22 cellular contexts compared by ENCODE assay signal in genomic region chr12:132291402-132292175, GRCh38. TPM values are rescaled to one million over a fixed set of nuclear protein-coding genes. Genes with fewer than 3 reads are reported as not detected.
"Had no signal": no experiment of that assay in that cellular context is flagged by ENCODE, and none has a peak within 500 bp of the region (broad histone marks: within the 10 kb centered on the region; RNA-seq: fewer than 3 reads in every experiment).

No MANE protein-coding gene starts in this region.

- H3K4me3 Mint-ChIP-seq: activated CD4-positive, alpha-beta memory T cell treated with anti-CD3 and anti-CD28 coated beads, Interleukin-2, amount 10 ng/mL, durations not matched to agents 7 days and 5 days; activated naive CD8-positive, alpha-beta T cell; stimulated activated naive CD8-positive, alpha-beta T cell treated with anti-CD3 and anti-CD28 coated beads, Interleukin-15, amount 100 ng/mL, for 72 hours had no signal

- ATAC-seq: left colon; stimulated activated naive CD8-positive, alpha-beta T cell treated with anti-CD3 and anti-CD28 coated beads, Interleukin-15, amount 100 ng/mL, for 72 hours had no signal

- H3K36me3 Mint-ChIP-seq: activated naive CD8-positive, alpha-beta T cell had no signal

- DNase-seq: activated CD4-positive, alpha-beta memory T cell treated with anti-CD3 and anti-CD28 coated beads, Interleukin-2, amount 10 ng/mL, durations not matched to agents 7 days and 5 days; activated CD4-positive, alpha-beta T cell treated with anti-CD3 and anti-CD28 coated beads for 48 hours; activated CD4-positive, CD25-positive, alpha-beta regulatory T cell; activated effector memory CD4-positive, alpha-beta T cell treated with Interleukin-2 at 50 U/mL for 16 hours; activated T-cell treated with anti-CD3 and anti-CD28 coated beads, Interleukin-2, amount 50 U/mL, for 48 hours; amygdala; brain microvascular endothelial cell; cerebellar nuclear complex; dermis blood vessel endothelial cell; effector memory CD4-positive, alpha-beta T cell; esophagus squamous epithelium; left colon; midbrain; stimulated activated CD4-positive, alpha-beta T cell treated with anti-CD3 and anti-CD28 coated beads, Interleukin-2, amount 100 ng/mL, for 24 hours; stimulated activated naive CD8-positive, alpha-beta T cell treated with anti-CD3 and anti-CD28 coated beads, Interleukin-15, amount 100 ng/mL, for 72 hours; SW 1271; trophoblast cell had no signal

- H3K9me3 ChIP-seq: esophagus squamous epithelium, suprapubic skin had no signal

- H3K4me3 ChIP-seq: esophagus squamous epithelium, suprapubic skin had no signal

- H3K4me1 Mint-ChIP-seq: activated CD4-positive, alpha-beta memory T cell treated with anti-CD3 and anti-CD28 coated beads, Interleukin-2, amount 10 ng/mL, durations not matched to agents 7 days and 5 days had no signal

- H3K27ac Mint-ChIP-seq: activated naive CD8-positive, alpha-beta T cell had no signal

- H3K27ac ChIP-seq: brain microvascular endothelial cell, esophagus squamous epithelium, suprapubic skin had no signal

- H3K36me3 ChIP-seq: brain microvascular endothelial cell, esophagus squamous epithelium, suprapubic skin had no signal

RNA-seq across cellular contexts. Expression of gene GALNT9, which starts 37.8 kb away (rescaled TPM):
- total RNA-seq: activated CD4-positive, alpha-beta memory T cell treated with anti-CD3 and anti-CD28 coated beads, Interleukin-2, amount 10 ng/mL, durations not matched to agents 7 days and 5 days; esophagus squamous epithelium; posterior vena cava; SK-MEL-5; suprapubic skin; T-helper 2 cell treated with Interferon-gamma antibody and Interleukin-4, amounts not matched to agents 100 ng/mL and 5 ng/mL, for 36 hours had no signal
